19 cellular contexts compared by ENCODE assay signal in genomic region chr2:58640042-58640441, GRCh38.
DNase-seq lines count a peak whose midpoint lies in the region; ATAC-seq, FAIRE-seq and TF ChIP-seq lines count a peak whose summit lies in the region.
"Had no signal": no experiment of that assay in that cellular context is flagged by ENCODE, and none has a peak within 500 bp of the region (broad histone marks: within the 10 kb centered on the region; RNA-seq: fewer than 3 reads in every experiment).

No MANE protein-coding gene starts in this region.

- no peaks in the 10 kb centered on the region for H3K79me1 ChIP-seq in mesendoderm (ENCODE audit: low read length)

- WGBS in K562 (ENCODE audit: insufficient coverage, low coverage, missing lambda C conversion rate) = 26% methylated on average over 4 of the region's 4 CpGs
- WGBS in mesendoderm (ENCODE audit: extremely low coverage, insufficient coverage, low lambda C conversion rate) = no CpG with 5 or more reads among the region's 4 CpGs

- no peaks in the 10 kb centered on the region for H4K20me1 ChIP-seq in K562 (replicated peaks; ENCODE audit: control insufficient read depth, insufficient read depth, low read length)

- POLR2A ChIA-PET in K562 (lab: Yijun Ruan, JAX) = interaction anchor here (1.1 kb wide), 1 partner anchor 12 kb away, joined by 3 read pairs; no protein-coding TSS in a partner anchor

- no peak overlapping the region for H3K4me2 ChIP-seq in K562 (ENCODE audit: insufficient read depth, low read length)
- no peak overlapping the region for H3K4me2 ChIP-seq in mesendoderm (ENCODE audit: low read length)

- TF ChIP-seq CTCF in D721Med (IDR thresholded peaks at IDR 0.05; ENCODE audit: insufficient read depth, missing control alignments) (no peak), K562 (IDR thresholded peaks at IDR 0.05 in 2 of 3, conservative IDR thresholded peaks at IDR 0.05 in 1 of 3; ENCODE audit: insufficient read depth in 2 of 3, low read depth in 1 of 3, low read length in 3 of 3) (no peak), GM13976 (IDR thresholded peaks at IDR 0.05; ENCODE audit: borderline replicate concordance, control extremely low read depth, extremely low read depth, insufficient read depth, missing control alignments) (no peak)

- H3K4ac ChIP-seq in mesendoderm (ENCODE audit: low read depth, low read length) = no peak overlapping the region

- no peak for TF ChIP-seq EP300 in K562 (IDR thresholded peaks at IDR 0.05; ENCODE audit: low read length)

- no peak overlapping the region for H3K56ac ChIP-seq in mesendoderm (ENCODE audit: low read length)

- FAIRE-seq in D721Med (lab: Jason Lieb, UNC) = peak; percentile 38
- peak; percentile 71 for FAIRE-seq in K562 (lab: Jason Lieb, UNC)
- FAIRE-seq: A204.1, GM12891, GM18507 had no signal

- no peaks in the 10 kb centered on the region for H3K9me1 ChIP-seq in K562 (ENCODE audit: control insufficient read depth, insufficient read depth, low read length)

- DNase-seq in D721Med (ENCODE audit: insufficient read length, low spot score) = no peak
- DNase-seq in NCI-H524 treated with DMSO at 0.1 percent for 48 hours (lab: John Stamatoyannopoulos, UW) = peak; percentile 88
- DNase-seq in K562 (ENCODE audit: extremely low read depth in 1 of 4, low spot score in 3 of 4) = peak in 3 of 4 experiments; percentile 10 to 45 (median 42)
- DNase-seq in mesendoderm = peak; percentile 43
- DNase-seq in activated gamma-delta T cell (lab: John Stamatoyannopoulos, UW) = no peak
- DNase-seq in NCI-H187 treated with DMSO at 0.1 percent for 48 hours (lab: John Stamatoyannopoulos, UW) = no peak
- DNase-seq in GM13976 (ENCODE audit: low spot score) = no peak
- DNase-seq: DMS 273 treated with DMSO at 0.1 percent for 48 hours, DMS79 treated with DMSO at 0.1 percent for 48 hours, Karpas-422, NCI-H1694, NCI-H2081 treated with DMSO at 0.1 percent for 48 hours, OCI-M1, Right ventricle myocardium superior had no signal

- H2BK15ac ChIP-seq in mesendoderm (replicated peaks; ENCODE audit: low read depth) = no peak overlapping the region

- H3K4me3 ChIP-seq in K562 (no peak overlapping the region), mesendoderm (ENCODE audit: low read length) (no peak overlapping the region)

- H3K23ac ChIP-seq in mesendoderm (ENCODE audit: low read length) = no peak overlapping the region

- H2BK5ac ChIP-seq in mesendoderm (ENCODE audit: low read length) = no peak overlapping the region

- H2AFZ ChIP-seq in K562 (ENCODE audit: low read depth, low read length) = peak overlapping the region; percentile 40; the same call in 1 of the 2 replicates

- H3K18ac ChIP-seq in mesendoderm (ENCODE audit: low read length) = no peak overlapping the region

- TF ChIP-seq RAD21 in K562 (CRISPR knock-in tag; conservative IDR thresholded peaks at IDR 0.05 in 1 of 2, IDR thresholded peaks at IDR 0.05 in 1 of 2) = no peak

- H3K27me3 ChIP-seq in K562 (ENCODE audit: control insufficient read depth in 2 of 2, insufficient read depth in 2 of 2, low read length in 2 of 2) (no peaks in the 10 kb centered on the region), mesendoderm (ENCODE audit: insufficient read depth, low read length, poor library complexity) (no peaks in the 10 kb centered on the region)

- in situ Hi-C loops in K562 (cut with MboI) (no loop called here), GM13976 (cut with MboI; ENCODE audit: low sequenced_read_pairs, unreplicated experiment) (no loop called here)

- ATAC-seq in K562 (peak; percentile 82), GM18502 (IDR thresholded peaks at IDR 0.05; ENCODE audit: poor library complexity, unreplicated experiment) (no peak)

- H3K79me2 ChIP-seq in K562 (ENCODE audit: control insufficient read depth, insufficient read depth, low read length) (no peaks in the 10 kb centered on the region), mesendoderm (ENCODE audit: control insufficient read depth, insufficient read depth, low read length) (no peaks in the 10 kb centered on the region)

- no peak overlapping the region for H4K8ac ChIP-seq in mesendoderm (ENCODE audit: low read depth, low read length)

- H4K5ac ChIP-seq in mesendoderm (ENCODE audit: low read length) = no peak overlapping the region

- peaks cover 0 to 3% of the 10 kb centered on the region in 2 experiments; a peak in 2 of 5 replicates for H3K4me1 ChIP-seq in K562 (replicated peaks in 1 of 2; ENCODE audit: control insufficient read depth in 2 of 2, insufficient read depth in 2 of 2, low read length in 2 of 2)
- peaks cover 3% of the 10 kb centered on the region for H3K4me1 ChIP-seq in mesendoderm (ENCODE audit: control insufficient read depth, low read depth, low read length)

- no peaks in the 10 kb centered on the region for H3K9me3 ChIP-seq in K562 (replicated peaks; ENCODE audit: control insufficient read depth, insufficient read depth, low read depth, low read length)

- CTCF ChIA-PET in K562 (lab: Yijun Ruan, JAX; ENCODE audit: low intra/inter-chr PET ratio) = no interaction called here

- no peak overlapping the region for H3K27ac ChIP-seq in K562 (ENCODE audit: extremely low read depth, low read depth, low read length)
- H3K27ac ChIP-seq in mesendoderm (ENCODE audit: low read depth, low read length) = no peak overlapping the region
- H3K27ac ChIP-seq: C4-2B had no signal

- no peak for TF ChIP-seq POLR2A in K562 (conservative IDR thresholded peaks at IDR 0.05)

- H2BK120ac ChIP-seq in mesendoderm (ENCODE audit: low read depth, low read length) = no peak overlapping the region

- H3K9ac ChIP-seq in K562 (ENCODE audit: insufficient read depth in 1 of 2, low read depth in 2 of 2, low read length in 2 of 2) (0 out of 4 replicates have a peak overlapping the region, but pooled peaks of 1 of the 2 experiments have one; percentile 4), mesendoderm (ENCODE audit: low read length) (no peak overlapping the region)

- no peak overlapping the region for H2AK5ac ChIP-seq in mesendoderm (ENCODE audit: low read length)

- no peaks in the 10 kb centered on the region for H3K36me3 ChIP-seq in K562 (ENCODE audit: control insufficient read depth, insufficient read depth, low read length)
- no peaks in the 10 kb centered on the region for H3K36me3 ChIP-seq in mesendoderm (ENCODE audit: control insufficient read depth, insufficient read depth, low read length)

- intact Hi-C loops in K562 (cut with micrococcal nuclease) = no loop called here

- no TSS peak for BruUV-seq in K562 (replicated peaks; lab: Mats Ljungman, UMichigan)

TF ChIP-seq in K562, 482 proteins besides CTCF, POLR2A, EP300 and RAD21:
- TF ChIP-seq NFE2 (IDR thresholded peaks at IDR 0.05; ENCODE audit: low read depth) (0 out of 2 replicates have a peak, but pooled peaks have one; percentile 14), ZNF668 (CRISPR knock-in tag; IDR thresholded peaks at IDR 0.05) (no peak), ZC3H11A (IDR thresholded peaks at IDR 0.05; ENCODE audit: low read depth, low read length) (no peak), NFYB (IDR thresholded peaks at IDR 0.05; ENCODE audit: extremely low read depth, insufficient read length) (peak; percentile 72)

Comparison
In these comparisons a context has a peak if more than half of its experiments do, and no peak if none do; other contexts are left out.
1. DNase-seq: peak in NCI-H524 treated with DMSO at 0.1 percent for 48 hours (single experiment), K562 (3 of 4) and mesendoderm (single experiment); none in D721Med (single experiment), activated gamma-delta T cell (single experiment), NCI-H187 treated with DMSO at 0.1 percent for 48 hours (single experiment) and GM13976 (single experiment).